1 cellular context compared by ENCODE assay signal in genomic region chr1:54227836-54228435, GRCh38.
TF ChIP-seq lines count a peak whose summit lies in the region.

No MANE protein-coding gene starts in this region.

TF ChIP-seq in WTC11, 78 proteins besides CTCF, POLR2A, EP300 and RAD21 (continued from another document):
- TF ChIP-seq, protein P1, sequence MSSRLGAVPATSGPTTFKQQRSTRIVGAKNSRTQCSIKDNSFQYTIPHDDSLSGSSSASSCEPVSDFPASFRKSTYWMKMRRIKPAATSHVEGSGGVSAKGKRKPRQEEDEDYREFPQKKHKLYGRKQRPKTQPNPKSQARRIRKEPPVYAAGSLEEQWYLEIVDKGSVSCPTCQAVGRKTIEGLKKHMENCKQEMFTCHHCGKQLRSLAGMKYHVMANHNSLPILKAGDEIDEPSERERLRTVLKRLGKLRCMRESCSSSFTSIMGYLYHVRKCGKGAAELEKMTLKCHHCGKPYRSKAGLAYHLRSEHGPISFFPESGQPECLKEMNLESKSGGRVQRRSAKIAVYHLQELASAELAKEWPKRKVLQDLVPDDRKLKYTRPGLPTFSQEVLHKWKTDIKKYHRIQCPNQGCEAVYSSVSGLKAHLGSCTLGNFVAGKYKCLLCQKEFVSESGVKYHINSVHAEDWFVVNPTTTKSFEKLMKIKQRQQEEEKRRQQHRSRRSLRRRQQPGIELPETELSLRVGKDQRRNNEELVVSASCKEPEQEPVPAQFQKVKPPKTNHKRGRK (CRISPR knock-in tag; IDR thresholded peaks at IDR 0.05; ENCODE audit: borderline replicate concordance) = no peak
- TF ChIP-seq, protein P2, sequence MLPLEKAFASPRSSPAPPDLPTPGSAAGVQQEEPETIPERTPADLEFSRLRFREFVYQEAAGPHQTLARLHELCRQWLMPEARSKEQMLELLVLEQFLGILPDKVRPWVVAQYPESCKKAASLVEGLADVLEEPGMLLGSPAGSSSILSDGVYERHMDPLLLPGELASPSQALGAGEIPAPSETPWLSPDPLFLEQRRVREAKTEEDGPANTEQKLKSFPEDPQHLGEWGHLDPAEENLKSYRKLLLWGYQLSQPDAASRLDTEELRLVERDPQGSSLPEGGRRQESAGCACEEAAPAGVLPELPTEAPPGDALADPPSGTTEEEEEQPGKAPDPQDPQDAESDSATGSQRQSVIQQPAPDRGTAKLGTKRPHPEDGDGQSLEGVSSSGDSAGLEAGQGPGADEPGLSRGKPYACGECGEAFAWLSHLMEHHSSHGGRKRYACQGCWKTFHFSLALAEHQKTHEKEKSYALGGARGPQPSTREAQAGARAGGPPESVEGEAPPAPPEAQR (CRISPR knock-in tag; IDR thresholded peaks at IDR 0.05) = no peak
- TF ChIP-seq NR1H2 (CRISPR knock-in tag; IDR thresholded peaks at IDR 0.05) (no peak), ZNF416 (CRISPR knock-in tag; IDR thresholded peaks at IDR 0.05) (no peak), SMAD3 (CRISPR knock-in tag; IDR thresholded peaks at IDR 0.05; ENCODE audit: borderline replicate concordance) (no peak)
- TF ChIP-seq, protein P3, sequence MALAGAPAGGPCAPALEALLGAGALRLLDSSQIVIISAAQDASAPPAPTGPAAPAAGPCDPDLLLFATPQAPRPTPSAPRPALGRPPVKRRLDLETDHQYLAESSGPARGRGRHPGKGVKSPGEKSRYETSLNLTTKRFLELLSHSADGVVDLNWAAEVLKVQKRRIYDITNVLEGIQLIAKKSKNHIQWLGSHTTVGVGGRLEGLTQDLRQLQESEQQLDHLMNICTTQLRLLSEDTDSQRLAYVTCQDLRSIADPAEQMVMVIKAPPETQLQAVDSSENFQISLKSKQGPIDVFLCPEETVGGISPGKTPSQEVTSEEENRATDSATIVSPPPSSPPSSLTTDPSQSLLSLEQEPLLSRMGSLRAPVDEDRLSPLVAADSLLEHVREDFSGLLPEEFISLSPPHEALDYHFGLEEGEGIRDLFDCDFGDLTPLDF (CRISPR knock-in tag; IDR thresholded peaks at IDR 0.05) = no peak
